In the genomic region with DNA sequence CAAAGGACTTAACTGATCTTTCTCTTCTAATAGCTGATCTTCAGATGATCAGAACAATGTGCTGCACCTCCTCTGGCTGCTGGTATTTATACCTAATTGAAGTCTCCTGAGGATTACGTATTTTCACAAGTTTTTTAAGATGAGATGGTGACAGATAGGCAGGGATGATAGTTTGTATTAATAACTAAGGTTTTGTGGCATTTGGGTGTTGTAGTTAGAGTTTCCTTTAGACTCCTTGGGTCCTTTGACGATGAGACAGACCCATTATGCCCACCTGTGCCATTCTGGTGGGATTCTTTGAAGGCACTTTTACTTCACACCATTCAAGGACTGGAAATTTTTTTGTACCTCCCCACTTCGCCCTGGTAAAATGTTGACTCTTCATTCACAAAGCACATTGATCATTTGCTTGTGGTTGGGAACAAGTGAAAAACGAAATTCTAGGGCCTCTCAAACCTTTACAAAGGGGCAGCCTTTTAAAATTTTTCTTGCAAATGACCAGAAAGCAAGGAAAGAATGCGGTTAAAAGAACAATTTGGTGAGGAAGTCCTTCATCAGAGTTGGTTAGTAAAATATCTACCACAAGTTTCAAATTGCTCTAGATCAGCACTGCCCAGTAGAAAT, we compare ENCODE assay signal across 14 cellular contexts. TPM values are rescaled to one million over a fixed set of nuclear protein-coding genes. Genes with fewer than 3 reads are reported as not detected.
A peak's percentile ranks its signal among the peaks of the same experiment; 100 is the strongest.
DNase-seq lines count a peak whose midpoint lies in the region; ATAC-seq and TF ChIP-seq lines count a peak whose summit lies in the region.
"Had no signal": no experiment of that assay in that cellular context is flagged by ENCODE, and none has a peak within 500 bp of the region (broad histone marks: within the 10 kb centered on the region; RNA-seq: fewer than 3 reads in every experiment).

Gene IFNG (minus strand): TSS at position 60 of the 624 bp plus-strand sequence. CDS start 125 bp downstream, outside the sequence.

- intact Hi-C loops in Right ventricle myocardium inferior (cut with DNase I): no loop called here

- peak within 1 kb of the TSS; percentile 29 to 91 (median 75) for H3K27ac Mint-ChIP-seq in CD8-positive, alpha-beta memory T cell
- peak within 1 kb of the TSS; percentile 42 for H3K27ac Mint-ChIP-seq in activated T-helper 17 cell treated with anti-CD3 and anti-CD28 coated beads, Interleukin-2, amount 50 U/mL, for 72 hours

- peaks cover 0 to 2% of the 10 kb centered on the region in 2 donors for H3K27me3 Mint-ChIP-seq in CD8-positive, alpha-beta memory T cell
- H3K27me3 Mint-ChIP-seq in activated T-helper 17 cell treated with anti-CD3 and anti-CD28 coated beads, Interleukin-2, amount 50 U/mL, for 72 hours: no peaks in the 10 kb centered on the region

- ATAC-seq in GM19324 (IDR thresholded peaks at IDR 0.05; ENCODE audit: low FRiP score, unreplicated experiment): peak; percentile 74
- peak; percentile 74 for ATAC-seq in HG02943 (IDR thresholded peaks at IDR 0.05; ENCODE audit: low read depth, unreplicated experiment)
- ATAC-seq in activated T-helper 17 cell treated with anti-CD3 and anti-CD28 coated beads, Interleukin-2, amount 50 U/mL, for 72 hours (replicated peaks): peak; percentile 14
- ATAC-seq in GM18519 (IDR thresholded peaks at IDR 0.05; ENCODE audit: low FRiP score, unreplicated experiment): no peak
- ATAC-seq in Right ventricle myocardium inferior: no peak
- ATAC-seq: HCT116 had no signal

- peak within 1 kb of the TSS; percentile 55 for H3K27ac ChIP-seq in CD8-positive, alpha-beta memory T cell (ENCODE audit: low read depth, low read length)
- no peak within 1 kb of the TSS for H3K27ac ChIP-seq in WERI-Rb-1
- H3K27ac ChIP-seq: Peyer's patch, uterus had no signal

- peak within 1 kb of the TSS; percentile 14 for H3K4me3 ChIP-seq in CD8-positive, alpha-beta memory T cell (ENCODE audit: low read length)
- H3K4me3 ChIP-seq in WERI-Rb-1 (ENCODE audit: low read depth, low read length): no peak within 1 kb of the TSS
- H3K4me3 ChIP-seq: Peyer's patch, uterus had no signal

- H3K27me3 ChIP-seq in CD8-positive, alpha-beta memory T cell (ENCODE audit: insufficient read depth, low read length, poor library complexity, severe bottlenecking): no peaks in the 10 kb centered on the region
- no peaks in the 10 kb centered on the region for H3K27me3 ChIP-seq in WERI-Rb-1 (ENCODE audit: insufficient read depth, low read depth, severe bottlenecking)
- H3K27me3 ChIP-seq: Peyer's patch, uterus had no signal

- peaks cover 67 to 86% (median 82%) of the 10 kb centered on the region in 3 donors for H3K4me1 Mint-ChIP-seq in CD8-positive, alpha-beta memory T cell
- H3K4me1 Mint-ChIP-seq in activated T-helper 17 cell treated with anti-CD3 and anti-CD28 coated beads, Interleukin-2, amount 50 U/mL, for 72 hours: no peaks in the 10 kb centered on the region

- POLR2A ChIA-PET in CD8-positive, alpha-beta memory T cell (lab: Charles Lee): interaction anchor here (1.2 to 1.7 kb wide), 2 partner anchors 42 to 46 kb away, joined by 3 to 4 read pairs; no protein-coding TSS in a partner anchor

- peaks cover 0 to 8% (median 5%) of the 10 kb centered on the region in 3 donors for H3K36me3 Mint-ChIP-seq in CD8-positive, alpha-beta memory T cell
- H3K36me3 Mint-ChIP-seq in activated T-helper 17 cell treated with anti-CD3 and anti-CD28 coated beads, Interleukin-2, amount 50 U/mL, for 72 hours (ENCODE audit: low read depth): peaks cover 11% of the 10 kb centered on the region

- peak within 1 kb of the TSS; percentile 44 to 89 (median 61) for H3K4me3 Mint-ChIP-seq in CD8-positive, alpha-beta memory T cell
- peak within 1 kb of the TSS; percentile 63 for H3K4me3 Mint-ChIP-seq in activated T-helper 17 cell treated with anti-CD3 and anti-CD28 coated beads, Interleukin-2, amount 50 U/mL, for 72 hours

- TF ChIP-seq CTCF in WERI-Rb-1 (IDR thresholded peaks at IDR 0.05; ENCODE audit: low read depth, low read length): no peak

- peak in 4 of 5 donors; percentile 23 to 78 (median 41) for DNase-seq in CD8-positive, alpha-beta memory T cell
- DNase-seq in WERI-Rb-1: no peak
- DNase-seq in effector CD8-positive, alpha-beta T cell (lab: John Stamatoyannopoulos, UW): no peak
- DNase-seq in Right ventricle myocardium inferior (ENCODE audit: missing footprints): no peak
- DNase-seq: midbrain, Peyer's patch, uterus had no signal

- no peaks in the 10 kb centered on the region for H3K36me3 ChIP-seq in CD8-positive, alpha-beta memory T cell (ENCODE audit: insufficient read depth, low read length)
- no peaks in the 10 kb centered on the region for H3K36me3 ChIP-seq in WERI-Rb-1
- H3K36me3 ChIP-seq: Peyer's patch, uterus had no signal

- CTCF ChIA-PET in CD8-positive, alpha-beta memory T cell (lab: Charles Lee): interaction anchor here (0.9 to 4.3 kb wide), 7 partner anchors 9 to 119 kb away, joined by 3 to 24 read pairs (median 6); no protein-coding TSS in a partner anchor

- no peaks in the 10 kb centered on the region for H3K9me3 ChIP-seq in CD8-positive, alpha-beta memory T cell (ENCODE audit: low read length)
- no peaks in the 10 kb centered on the region for H3K9me3 ChIP-seq in WERI-Rb-1 (ENCODE audit: severe bottlenecking)
- H3K9me3 ChIP-seq: Peyer's patch, uterus had no signal

- peaks cover 18% of the 10 kb centered on the region for H3K4me1 ChIP-seq in CD8-positive, alpha-beta memory T cell (ENCODE audit: insufficient read depth, low read length)
- H3K4me1 ChIP-seq: Peyer's patch, uterus had no signal

- H3K9me3 Mint-ChIP-seq in CD8-positive, alpha-beta memory T cell: no peaks in the 10 kb centered on the region
- no peaks in the 10 kb centered on the region for H3K9me3 Mint-ChIP-seq in activated T-helper 17 cell treated with anti-CD3 and anti-CD28 coated beads, Interleukin-2, amount 50 U/mL, for 72 hours

RNA-seq across cellular contexts. Expression of gene IFNG, which starts in this region (rescaled TPM):
- total RNA-seq in CD8-positive, alpha-beta memory T cell: 100 to 1,000 TPM; 408 to 427 TPM
- 7.3 TPM for polyA plus RNA-seq in CD8-positive, alpha-beta memory T cell
- total RNA-seq in activated T-helper 17 cell treated with anti-CD3 and anti-CD28 coated beads, Interleukin-2, amount 50 U/mL, for 72 hours: 10 to 100 TPM; 33.2 to 51.7 TPM
- total RNA-seq in Right ventricle myocardium inferior: not detected
- total RNA-seq: astrocyte, Peyer's patch, uterus had no signal
- polyA plus RNA-seq: BJ had no signal

Comparison
In these comparisons a context has a peak if more than half of its experiments do, and no peak if none do; other contexts are left out.
1. RNA of gene IFNG (total RNA-seq): 408 to 427 TPM in CD8-positive, alpha-beta memory T cell and 33.2 to 51.7 TPM in activated T-helper 17 cell treated with anti-CD3 and anti-CD28 coated beads, Interleukin-2, amount 50 U/mL, for 72 hours; not detected in Right ventricle myocardium inferior (single experiment); every median in the first group is over 10 times any median in the second.
2. RNA of gene IFNG (total RNA-seq): 408 to 427 TPM in CD8-positive, alpha-beta memory T cell; 33.2 to 51.7 TPM in activated T-helper 17 cell treated with anti-CD3 and anti-CD28 coated beads, Interleukin-2, amount 50 U/mL, for 72 hours; every median in the first group is over 4 times any median in the second.
3. DNase-seq: peak in CD8-positive, alpha-beta memory T cell (4 of 5); none in WERI-Rb-1 (single experiment), effector CD8-positive, alpha-beta T cell (single experiment) and Right ventricle myocardium inferior (single experiment).
4. ATAC-seq: peak in GM19324 (single experiment), HG02943 (single experiment) and activated T-helper 17 cell treated with anti-CD3 and anti-CD28 coated beads, Interleukin-2, amount 50 U/mL, for 72 hours (single experiment); none in GM18519 (single experiment) and Right ventricle myocardium inferior (single experiment).